Comparison of ENCODE assay signal across 1 cellular context in genomic region chr12:645563-646071, GRCh38.
TF ChIP-seq lines count a peak whose summit lies in the region.

No MANE protein-coding gene starts in this region.

TF ChIP-seq in K562, 482 proteins besides CTCF, POLR2A, EP300 and RAD21 (continued from another document and continues in another):
- TF ChIP-seq HOMEZ (CRISPR knock-in tag; IDR thresholded peaks at IDR 0.05) (no peak), RBM14 (IDR thresholded peaks at IDR 0.05; ENCODE audit: borderline replicate concordance, insufficient read depth, low read depth, low read length) (no peak), E2F3 (CRISPR knock-in tag; IDR thresholded peaks at IDR 0.05) (no peak), KLF6 (CRISPR knock-in tag; IDR thresholded peaks at IDR 0.05; ENCODE audit: borderline replicate concordance) (no peak), GTF2E2 (tag; IDR thresholded peaks at IDR 0.05) (0 out of 2 replicates have a peak, but pooled peaks have one; percentile 51), ZNF140 (CRISPR knock-in tag; IDR thresholded peaks at IDR 0.05) (no peak), THRAP3 (IDR thresholded peaks at IDR 0.05; ENCODE audit: borderline replicate concordance) (no peak), LEF1 (IDR thresholded peaks at IDR 0.05) (peak; percentile 29; the same call in 1 of the 2 replicates), BACH1 (tag; IDR thresholded peaks at IDR 0.05) (peak; percentile 97), MNT (conservative IDR thresholded peaks at IDR 0.05) (peak in 1 of 2 experiments; percentile 45; a peak in 1 of 4 replicates), ATF7 (IDR thresholded peaks at IDR 0.05) (peak; percentile 29; the same call in 1 of the 2 replicates), HIVEP1 (CRISPR knock-in tag; IDR thresholded peaks at IDR 0.05) (no peak), YY1 (IDR thresholded peaks at IDR 0.05; ENCODE audit: borderline replicate concordance in 1 of 3, control insufficient read depth in 1 of 3, extremely low read depth in 1 of 3, insufficient read depth in 3 of 3, insufficient read length in 1 of 3, insufficient replicate concordance in 2 of 3, low read depth in 1 of 3, low read length in 2 of 3) (peak in 1 of 3 experiments; percentile 64), ZKSCAN3 (CRISPR knock-in tag; IDR thresholded peaks at IDR 0.05) (no peak), TEAD4 (IDR thresholded peaks at IDR 0.05; ENCODE audit: low read length) (0 out of 2 replicates have a peak, but pooled peaks have one; percentile 9), TEAD4 (CRISPR knock-in tag; IDR thresholded peaks at IDR 0.05; ENCODE audit: borderline replicate concordance) (no peak), SREBF1 (IDR thresholded peaks at IDR 0.05; ENCODE audit: borderline replicate concordance, low read depth, low read length) (no peak), TAF9B (IDR thresholded peaks at IDR 0.05; ENCODE audit: partially characterized antibody) (peak; percentile 34), SMAD4 (CRISPR knock-in tag; conservative IDR thresholded peaks at IDR 0.05) (peak; percentile 56), RFX7 (CRISPR knock-in tag; IDR thresholded peaks at IDR 0.05) (no peak), ARID1B (IDR thresholded peaks at IDR 0.05) (peak; percentile 77), ZBTB2 (IDR thresholded peaks at IDR 0.05) (0 out of 2 replicates have a peak, but pooled peaks have one; percentile 23), JUN (IDR thresholded peaks at IDR 0.05; ENCODE audit: borderline replicate concordance, low read depth, low read length) (peak; percentile 61; the same call in 1 of the 2 replicates), JUN (CRISPR knock-in tag; IDR thresholded peaks at IDR 0.05; ENCODE audit: borderline replicate concordance) (no peak), EZH2 (IDR thresholded peaks at IDR 0.05; ENCODE audit: borderline replicate concordance, low read depth, low read length) (no peak), CREM (IDR thresholded peaks at IDR 0.05; ENCODE audit: low read depth) (0 out of 2 replicates have a peak, but pooled peaks have one; percentile 32), EHMT2 (IDR thresholded peaks at IDR 0.05) (peak; percentile 20; the same call in 1 of the 2 replicates), HNRNPH1 (optimal IDR thresholded peaks at IDR 0.05; ENCODE audit: low read depth, low read length) (no peak), POLR2H (tag; IDR thresholded peaks at IDR 0.05; ENCODE audit: low read depth) (no peak), SNAPC5 (CRISPR knock-in tag; IDR thresholded peaks at IDR 0.05) (no peak), JUND (IDR thresholded peaks at IDR 0.05; ENCODE audit: borderline replicate concordance, low read depth, low read length) (peak; percentile 93), JUND (tag; IDR thresholded peaks at IDR 0.05; ENCODE audit: borderline replicate concordance, low read depth, low read length) (peak; percentile 88; the same call in 2 of the 3 replicates), DPF2 (IDR thresholded peaks at IDR 0.05) (peak; percentile 92), SMAD2 (IDR thresholded peaks at IDR 0.05; ENCODE audit: low read depth, low read length) (no peak), SMARCA4 (IDR thresholded peaks at IDR 0.05) (peak; percentile 83), FOSL1 (tag; conservative IDR thresholded peaks at IDR 0.05) (peak; percentile 90), ZNF583 (CRISPR knock-in tag; IDR thresholded peaks at IDR 0.05) (peak; percentile 52; the same call in 1 of the 2 replicates), MAFF (IDR thresholded peaks at IDR 0.05; ENCODE audit: low read length) (peak; percentile 96), SOX6 (IDR thresholded peaks at IDR 0.05) (no peak), ELF2 (CRISPR knock-in tag; IDR thresholded peaks at IDR 0.05) (no peak), POU5F1 (IDR thresholded peaks at IDR 0.05; ENCODE audit: borderline replicate concordance, low read depth, low read length, partially characterized antibody) (no peak), SIN3B (IDR thresholded peaks at IDR 0.05; ENCODE audit: low read depth) (no peak), NFE2L1 (tag; IDR thresholded peaks at IDR 0.05; ENCODE audit: borderline replicate concordance, low read depth) (peak; percentile 78), PHB2 (IDR thresholded peaks at IDR 0.05; ENCODE audit: low read depth) (no peak), ZNF707 (CRISPR knock-in tag; conservative IDR thresholded peaks at IDR 0.05) (no peak), ZNF384 (IDR thresholded peaks at IDR 0.05; ENCODE audit: low read depth, low read length) (no peak), BCL6 (CRISPR knock-in tag; IDR thresholded peaks at IDR 0.05) (0 out of 2 replicates have a peak, but pooled peaks have one; percentile 54), MEIS2 (IDR thresholded peaks at IDR 0.05; ENCODE audit: partially characterized antibody) (no peak), L3MBTL2 (IDR thresholded peaks at IDR 0.05) (peak; percentile 36; the same call in 1 of the 2 replicates), PRMT5 (CRISPR knock-in tag; IDR thresholded peaks at IDR 0.05) (no peak), SMARCE1 (IDR thresholded peaks at IDR 0.05) (peak; percentile 84), STAT5A (IDR thresholded peaks at IDR 0.05; ENCODE audit: borderline replicate concordance, low read length) (no peak), ATF3 (IDR thresholded peaks at IDR 0.05) (peak; percentile 87), ATF3 (CRISPR knock-in tag; conservative IDR thresholded peaks at IDR 0.05) (no peak), DACH1 (IDR thresholded peaks at IDR 0.05; ENCODE audit: partially characterized antibody) (peak; percentile 78), ELF4 (CRISPR knock-in tag; IDR thresholded peaks at IDR 0.05) (no peak), MYNN (IDR thresholded peaks at IDR 0.05) (peak; percentile 64; the same call in 1 of the 2 replicates), MYNN (CRISPR knock-in tag; IDR thresholded peaks at IDR 0.05) (no peak), ZNF184 (CRISPR knock-in tag; IDR thresholded peaks at IDR 0.05) (no peak), RBM25 (IDR thresholded peaks at IDR 0.05; ENCODE audit: low read depth, low read length, severe bottlenecking) (no peak), C11orf30 (IDR thresholded peaks at IDR 0.05; ENCODE audit: low read depth) (peak; percentile 98), ATF1 (CRISPR knock-in tag; IDR thresholded peaks at IDR 0.05) (no peak), ATF1 (tag; IDR thresholded peaks at IDR 0.05) (0 out of 2 replicates have a peak, but pooled peaks have one; percentile 9), POLR2G (IDR thresholded peaks at IDR 0.05; ENCODE audit: low read depth, low read length) (no peak), RHOXF2B (CRISPR knock-in tag; conservative IDR thresholded peaks at IDR 0.05) (no peak), DIDO1 (tag; IDR thresholded peaks at IDR 0.05; ENCODE audit: low read depth) (no peak), GABPB1 (CRISPR knock-in tag; IDR thresholded peaks at IDR 0.05) (no peak), HBP1 (CRISPR knock-in tag; IDR thresholded peaks at IDR 0.05) (0 out of 2 replicates have a peak, but pooled peaks have one; percentile 30), SUPT5H (IDR thresholded peaks at IDR 0.05) (no peak), CHD1 (IDR thresholded peaks at IDR 0.05; ENCODE audit: low read length) (no peak)
